Comparison of ENCODE assay signal across 20 cellular contexts in the genomic region with DNA sequence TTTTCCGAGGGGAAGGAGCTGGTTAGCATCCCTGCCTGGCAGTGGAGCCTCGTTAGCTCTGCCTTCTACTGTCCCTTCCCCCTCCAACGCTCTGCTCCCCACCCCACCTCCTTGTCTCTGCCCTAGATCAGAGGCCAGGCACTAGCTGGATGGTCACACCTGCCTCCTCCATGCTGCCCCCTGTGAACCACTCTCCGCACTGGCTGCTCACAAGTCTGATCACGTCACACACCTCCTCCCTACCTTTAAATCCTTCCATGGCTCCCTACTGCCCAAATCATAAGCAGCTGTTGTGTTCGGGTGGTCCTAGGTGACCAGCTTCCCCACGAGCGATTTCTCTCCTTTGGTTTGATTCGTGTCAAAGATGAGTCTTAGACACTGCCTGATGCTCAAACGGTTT.
A peak's percentile ranks its signal among the peaks of the same experiment; 100 is the strongest.
DNase-seq lines count a peak whose midpoint lies in the region; ATAC-seq, FAIRE-seq and TF ChIP-seq lines count a peak whose summit lies in the region.
"Had no signal": no experiment of that assay in that cellular context is flagged by ENCODE, and none has a peak within 500 bp of the region (broad histone marks: within the 10 kb centered on the region; RNA-seq: fewer than 3 reads in every experiment).

No MANE protein-coding gene starts in this region.

- no peak overlapping the region for H3K27ac Mint-ChIP-seq in neural progenitor cell
- H3K27ac Mint-ChIP-seq in CD4-positive, alpha-beta T cell: no peak overlapping the region
- H3K27ac Mint-ChIP-seq: B cell, HFFc6 had no signal

- H3K4me3 ChIP-seq in OCI-LY7 (ENCODE audit: low read depth, low read length, poor library complexity, severe bottlenecking): peak overlapping the region; percentile 16
- H3K4me3 ChIP-seq in duodenal mucosa (ENCODE audit: low read depth in 1 of 2, low read length in 2 of 2): no peak overlapping the region
- no peak overlapping the region for H3K4me3 ChIP-seq in neural progenitor cell
- H3K4me3 ChIP-seq: SJSA1 had no signal

- DNase-seq in GM12892 (ENCODE audit: insufficient read length) (no peak), OCI-LY7 (ENCODE audit: low spot score) (no peak), neural progenitor cell (ENCODE audit: low spot score) (no peak), UCSD-AML1 (lab: John Stamatoyannopoulos, UW; ENCODE audit: unreplicated experiment) (no peak)
- DNase-seq in CD4-positive, alpha-beta T cell: no peak
- DNase-seq: COR-L47, DMS 273 treated with DMSO at 0.1 percent for 48 hours, HFFc6, NCI-H1105 treated with DMSO at 0.1 percent for 48 hours, NCI-H1694 treated with DMSO at 0.1 percent for 48 hours, NCI-H2107, NCI-H510A treated with DMSO at 0.1 percent for 48 hours, NCI-H82, SW 1271 had no signal

- H2AFZ ChIP-seq in OCI-LY7 (ENCODE audit: low read length) (peak overlapping the region; percentile 8; the same call in 1 of the 2 replicates), neural progenitor cell (replicated peaks) (peak overlapping the region; percentile 57)

- H3K4me2 ChIP-seq in OCI-LY7 (ENCODE audit: low read length) (peak overlapping the region; percentile 70), neural progenitor cell (no peak overlapping the region)

- no peaks in the 10 kb centered on the region for H3K36me3 Mint-ChIP-seq in neural progenitor cell
- no peaks in the 10 kb centered on the region for H3K36me3 Mint-ChIP-seq in CD4-positive, alpha-beta T cell (ENCODE audit: low read depth)

- no TSS peak for BruUV-seq in OCI-LY7 (replicated peaks; lab: Mats Ljungman, UMichigan)

- CTCF ChIA-PET in OCI-LY7 (lab: Charles Lee; ENCODE audit: unreplicated experiment): interaction anchor here (0.9 to 1.5 kb wide), 5 partner anchors 9 to 32 kb away, joined by 4 to 7 read pairs (median 5); no protein-coding TSS in a partner anchor
- CTCF ChIA-PET in CD4-positive, alpha-beta T cell (lab: Charles Lee): no interaction called here

- H3K9me3 ChIP-seq in OCI-LY7 (ENCODE audit: low read length): peaks cover 31% of the 10 kb centered on the region; the same call in 1 of the 2 replicates
- H3K9me3 ChIP-seq in duodenal mucosa (ENCODE audit: control insufficient read depth in 1 of 2, low read length in 2 of 2): peaks cover 0 to 6% of the 10 kb centered on the region in 2 donors
- no peaks in the 10 kb centered on the region for H3K9me3 ChIP-seq in neural progenitor cell (ENCODE audit: low read depth)
- H3K9me3 ChIP-seq in CD4-positive, alpha-beta T cell (ENCODE audit: control insufficient read depth, low read length): peaks cover 6% of the 10 kb centered on the region

- no peaks in the 10 kb centered on the region for H3K27me3 Mint-ChIP-seq in neural progenitor cell (ENCODE audit: insufficient read depth, low read depth)
- no peaks in the 10 kb centered on the region for H3K27me3 Mint-ChIP-seq in CD4-positive, alpha-beta T cell
- H3K27me3 Mint-ChIP-seq: B cell had no signal

- H3K27me3 ChIP-seq in duodenal mucosa (ENCODE audit: control insufficient read depth in 1 of 2, insufficient read depth in 2 of 2, low read length in 2 of 2) (peaks cover 0 to 9% of the 10 kb centered on the region in 2 donors), neural progenitor cell (no peaks in the 10 kb centered on the region)
- H3K27me3 ChIP-seq in CD4-positive, alpha-beta T cell (ENCODE audit: control insufficient read depth, insufficient read depth, low read length): no peaks in the 10 kb centered on the region
- H3K27me3 ChIP-seq: SJSA1 had no signal

- H3K4me1 Mint-ChIP-seq in neural progenitor cell: peaks cover 4% of the 10 kb centered on the region
- peaks cover 5% of the 10 kb centered on the region for H3K4me1 Mint-ChIP-seq in CD4-positive, alpha-beta T cell (ENCODE audit: low read depth)

- peak; percentile 69 for FAIRE-seq in GM12892 (lab: Jason Lieb, UNC)
- FAIRE-seq: G401.6 had no signal

- no peaks in the 10 kb centered on the region for H3F3A ChIP-seq in neural progenitor cell (ENCODE audit: low read depth)

- intact Hi-C loops in OCI-LY7 (cut with micrococcal nuclease; ENCODE audit: unreplicated experiment): loop anchor here (5.0 kb wide), 2 partner anchors 140 to 195 kb away; a partner anchor contains a TSS
- intact Hi-C loops in CD4-positive, alpha-beta T cell (cut with DNase I, micrococcal nuclease): no loop called here

- no peak for ATAC-seq in CD4-positive, alpha-beta T cell (ENCODE audit: poor library complexity)
- no peak for ATAC-seq in HG03135 (IDR thresholded peaks at IDR 0.05; ENCODE audit: unreplicated experiment)
- ATAC-seq: Panc1 had no signal

- no peak overlapping the region for H3K4me3 Mint-ChIP-seq in neural progenitor cell
- H3K4me3 Mint-ChIP-seq in CD4-positive, alpha-beta T cell: no peak overlapping the region
- H3K4me3 Mint-ChIP-seq: B cell, HFFc6 had no signal

- H3K36me3 ChIP-seq in OCI-LY7 (ENCODE audit: insufficient read depth, low read length) (peaks cover 6% of the 10 kb centered on the region; the same call in 1 of the 2 replicates), duodenal mucosa (ENCODE audit: control insufficient read depth in 1 of 2, insufficient read depth in 2 of 2, low read length in 2 of 2) (no peaks in the 10 kb centered on the region), neural progenitor cell (no peaks in the 10 kb centered on the region)
- H3K36me3 ChIP-seq: SJSA1 had no signal

- H3K9me3 Mint-ChIP-seq in neural progenitor cell: peaks cover 20% of the 10 kb centered on the region
- peaks cover 8% of the 10 kb centered on the region for H3K9me3 Mint-ChIP-seq in CD4-positive, alpha-beta T cell

- H3K9ac ChIP-seq in duodenal mucosa (ENCODE audit: low read depth in 1 of 2, low read length in 2 of 2) (no peak overlapping the region), neural progenitor cell (no peak overlapping the region)

- TF ChIP-seq CTCF in OCI-LY7 (conservative IDR thresholded peaks at IDR 0.05; ENCODE audit: low read length) (no peak), neural progenitor cell (IDR thresholded peaks at IDR 0.05) (no peak)
- TF ChIP-seq CTCF in CD4-positive, alpha-beta T cell (IDR thresholded peaks at IDR 0.05): no peak

- H4K20me1 ChIP-seq in OCI-LY7 (ENCODE audit: insufficient read depth, low read length) (no peaks in the 10 kb centered on the region), neural progenitor cell (ENCODE audit: low read depth) (no peaks in the 10 kb centered on the region)

- no peaks in the 10 kb centered on the region for H3K79me2 ChIP-seq in OCI-LY7 (ENCODE audit: insufficient read depth, low read depth, low read length)
- H3K79me2 ChIP-seq in neural progenitor cell (ENCODE audit: low read depth): no peaks in the 10 kb centered on the region

- H3K27ac ChIP-seq in OCI-LY7 (ENCODE audit: low read depth, low read length, poor library complexity, severe bottlenecking): peak overlapping the region; percentile 97
- H3K27ac ChIP-seq in duodenal mucosa (ENCODE audit: low read depth, low read length): peak overlapping the region; percentile 20
- no peak overlapping the region for H3K27ac ChIP-seq in neural progenitor cell
- H3K27ac ChIP-seq in CD4-positive, alpha-beta T cell (ENCODE audit: low read depth, low read length): no peak overlapping the region
- H3K27ac ChIP-seq: SJSA1 had no signal

- peaks cover 79% of the 10 kb centered on the region for H3K4me1 ChIP-seq in OCI-LY7 (ENCODE audit: insufficient read depth, low read length, poor library complexity, severe bottlenecking)
- H3K4me1 ChIP-seq in duodenal mucosa (ENCODE audit: control insufficient read depth in 1 of 2, insufficient read depth in 2 of 2, low read length in 2 of 2): no peaks in the 10 kb centered on the region
- H3K4me1 ChIP-seq in neural progenitor cell: no peaks in the 10 kb centered on the region

- POLR2A ChIA-PET in OCI-LY7 (lab: Charles Lee): interaction anchor here (1.1 to 2.6 kb wide), 6 partner anchors 9 to 230 kb away, joined by 3 to 11 read pairs (median 8); a partner anchor contains a TSS
- POLR2A ChIA-PET in CD4-positive, alpha-beta T cell (lab: Charles Lee): no interaction called here

- no peak for TF ChIP-seq POLR2A in GM12892 (IDR thresholded peaks at IDR 0.05; ENCODE audit: low read depth, low read length)

- H3K9me2 ChIP-seq in OCI-LY7 (ENCODE audit: insufficient read depth, low read length): no peaks in the 10 kb centered on the region

Comparison
In these comparisons a context has a peak if more than half of its experiments do, and no peak if none do; other contexts are left out.
1. H3K27ac ChIP-seq: peak in OCI-LY7 (single experiment) and duodenal mucosa (single experiment); none in neural progenitor cell (single experiment) and CD4-positive, alpha-beta T cell (single experiment).